In the genomic region with DNA sequence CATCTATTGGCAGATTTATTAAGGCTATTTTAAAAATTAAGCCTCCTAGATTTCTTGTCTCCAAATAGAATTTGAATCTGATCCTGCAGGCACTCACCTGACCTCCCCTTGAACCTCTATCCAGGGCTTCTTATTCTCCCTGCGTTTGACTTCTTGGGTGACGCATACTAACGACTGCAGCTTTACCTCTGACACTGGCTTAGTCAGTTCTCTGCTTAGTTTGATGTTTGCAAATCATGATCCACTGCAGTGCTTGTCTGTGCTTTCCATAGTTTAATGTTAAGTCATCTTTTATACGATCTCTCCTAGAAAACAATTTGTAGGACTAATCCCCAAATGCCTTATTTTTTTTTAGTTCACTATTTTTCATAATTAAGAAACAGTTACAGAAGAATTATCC, we compare ENCODE assay signal across 20 cellular contexts.
"Had no signal": no experiment of that assay in that cellular context is flagged by ENCODE, and none has a peak within 500 bp of the region (broad histone marks: within the 10 kb centered on the region; RNA-seq: fewer than 3 reads in every experiment).

No MANE protein-coding gene starts in this region.

- FAIRE-seq: frontal cortex, keratinocyte had no signal

- H3K4me3 ChIP-seq: body of pancreas, dorsolateral prefrontal cortex, left lung, right atrium auricular region, tibial artery had no signal

- H3K27ac ChIP-seq: body of pancreas, dorsolateral prefrontal cortex, epithelial cell of prostate, left lung, right atrium auricular region, tibial artery, WERI-Rb-1 had no signal

- H3K36me3 ChIP-seq: left lung, right atrium auricular region, tibial artery, WERI-Rb-1 had no signal

- H3K27me3 ChIP-seq: body of pancreas, left lung, right atrium auricular region, tibial artery had no signal

- ATAC-seq: activated T-cell treated with anti-CD3 and anti-CD28 coated beads, Interleukin-2, amount 50 U/mL, for 72 hours; body of pancreas; left lung; stimulated activated naive CD8-positive, alpha-beta T cell treated with anti-CD3 and anti-CD28 coated beads, Interleukin-15, Interleukin-2, amounts not matched to agents 100 U/mL and 50 U/mL, for 24 hours; T-helper 17 cell had no signal

- H3K9me3 ChIP-seq: body of pancreas, left lung, right atrium auricular region, tibial artery had no signal

- DNase-seq: activated CD4-positive, alpha-beta T cell treated with anti-CD3 and anti-CD28 coated beads for 1 hour; activated CD8-positive, alpha-beta memory T cell treated with anti-CD3 and anti-CD28 coated beads for 24 hours; activated naive CD8-positive, alpha-beta T cell treated with anti-CD3 and anti-CD28 coated beads for 36 hours; activated T-cell treated with anti-CD3 and anti-CD28 coated beads, Interleukin-2, amount 50 U/mL, for 72 hours; amniotic stem cell; body of pancreas; caudate nucleus; dorsolateral prefrontal cortex; hypothalamus; left lung; stimulated activated CD4-positive, alpha-beta T cell treated with anti-CD3 and anti-CD28 coated beads, Interleukin-2, amount 100 ng/mL, for 24 hours; stimulated activated naive CD8-positive, alpha-beta T cell treated with anti-CD3 and anti-CD28 coated beads, Interleukin-15, Interleukin-2, amounts not matched to agents 100 U/mL and 50 U/mL, for 24 hours; substantia nigra; T-helper 17 cell; tibial artery; WERI-Rb-1 had no signal

- H3K4me1 ChIP-seq: body of pancreas, left lung, right atrium auricular region, tibial artery had no signal
